In the genomic region with DNA sequence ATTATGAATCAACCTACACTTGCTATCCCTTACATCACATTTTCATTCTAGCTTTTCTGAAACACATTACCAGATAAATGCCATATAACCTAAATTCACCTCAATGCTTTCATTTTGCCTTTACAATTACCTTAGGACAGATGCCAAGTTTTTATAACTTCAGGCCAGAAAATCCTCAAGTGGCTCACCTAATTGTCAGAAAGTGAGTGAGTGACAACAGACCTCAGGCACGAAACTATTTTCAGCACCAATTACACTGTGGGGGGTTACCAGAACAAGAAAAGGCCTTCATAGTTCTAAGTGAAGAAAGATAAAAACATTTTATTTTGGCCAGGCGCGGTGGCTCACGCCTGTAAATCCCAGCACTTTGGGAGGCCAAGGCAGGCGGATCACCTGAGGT, we compare ENCODE assay signal across 16 cellular contexts. TPM values are rescaled to one million over a fixed set of nuclear protein-coding genes. Genes with fewer than 3 reads are reported as not detected.
DNase-seq lines count a peak whose midpoint lies in the region; ATAC-seq and TF ChIP-seq lines count a peak whose summit lies in the region.
"Had no signal": no experiment of that assay in that cellular context is flagged by ENCODE, and none has a peak within 500 bp of the region (broad histone marks: within the 10 kb centered on the region; RNA-seq: fewer than 3 reads in every experiment).

No MANE protein-coding gene starts in this region.

- no peaks in the 10 kb centered on the region for H3K36me3 ChIP-seq in ascending aorta
- H3K36me3 ChIP-seq: BE2C had no signal

- no peaks in the 10 kb centered on the region for H3K9me3 Mint-ChIP-seq in WTC11

- H3K4me1 Mint-ChIP-seq in WTC11, result peaks cover 15% of the 10 kb centered on the region
- H3K4me1 Mint-ChIP-seq: CD4-positive, alpha-beta memory T cell had no signal

- intact Hi-C loops in ascending aorta (cut with DNase I), result no loop called here

- no peaks in the 10 kb centered on the region for H3K27me3 ChIP-seq in ascending aorta
- H3K27me3 ChIP-seq: BE2C had no signal

- H3K4me1 ChIP-seq in ascending aorta, result no peaks in the 10 kb centered on the region
- H3K4me1 ChIP-seq: A549, BE2C had no signal

- H3K27ac ChIP-seq in ascending aorta, result no peak overlapping the region
- H3K27ac ChIP-seq: A549, C4-2B had no signal

- H3K4me3 ChIP-seq in ascending aorta, result no peak overlapping the region
- H3K4me3 ChIP-seq: A549 had no signal

- CTCF ChIA-PET in WTC11 (lab: Charles Lee), result no interaction called here

- TF ChIP-seq CTCF in WTC11 (IDR thresholded peaks at IDR 0.05), result no peak
- TF ChIP-seq CTCF in ascending aorta (IDR thresholded peaks at IDR 0.05), result no peak

- H3K27ac Mint-ChIP-seq in WTC11, result peak overlapping the region; percentile 53; the same call in 1 of the 2 replicates
- H3K27ac Mint-ChIP-seq: CD4-positive, alpha-beta memory T cell had no signal

- H3K9me3 ChIP-seq in ascending aorta, result no peaks in the 10 kb centered on the region
- H3K9me3 ChIP-seq: A549, BE2C had no signal

- ATAC-seq in WTC11 (no peak), GM18511 (IDR thresholded peaks at IDR 0.05; ENCODE audit: unreplicated experiment) (no peak)
- ATAC-seq: A549, HCT116 had no signal

- POLR2A ChIA-PET in WTC11 (lab: Charles Lee), result no interaction called here

- no peaks in the 10 kb centered on the region for H3K27me3 Mint-ChIP-seq in WTC11 (ENCODE audit: low read depth)
- H3K27me3 Mint-ChIP-seq: CD4-positive, alpha-beta memory T cell had no signal

- peaks cover 3% of the 10 kb centered on the region; the same call in 1 of the 2 replicates for H3K36me3 Mint-ChIP-seq in WTC11

- H3K4me3 Mint-ChIP-seq in WTC11, result no peak overlapping the region
- H3K4me3 Mint-ChIP-seq: CD4-positive, alpha-beta memory T cell had no signal

- DNase-seq in COR-L47 (lab: John Stamatoyannopoulos, UW) (peak; percentile 45), ELF-1 (ENCODE audit: low read depth, low spot score) (peak; percentile 19), NCI-H2227 (lab: John Stamatoyannopoulos, UW; ENCODE audit: unreplicated experiment) (peak; percentile 9), WTC11 (ENCODE audit: low spot score) (no peak), ascending aorta (ENCODE audit: low spot score in 2 of 2) (no peak)
- DNase-seq: BE2C; CD4-positive, alpha-beta memory T cell; DMS153; DMS79 treated with DMSO at 0.1 percent for 48 hours; EL; GDM1; IMR-90 had no signal

TF ChIP-seq in WTC11, 78 proteins besides CTCF, POLR2A, EP300 and RAD21 (continues in another document):
- TF ChIP-seq ZNF423 (CRISPR knock-in tag; IDR thresholded peaks at IDR 0.05) (no peak), FOXJ3 (CRISPR knock-in tag; IDR thresholded peaks at IDR 0.05; ENCODE audit: borderline replicate concordance) (no peak), NFYB (CRISPR knock-in tag; conservative IDR thresholded peaks at IDR 0.05; ENCODE audit: low read depth) (no peak), EMX1 (CRISPR knock-in tag; IDR thresholded peaks at IDR 0.05) (no peak), ATF1 (CRISPR knock-in tag; IDR thresholded peaks at IDR 0.05) (no peak), ELF4 (CRISPR knock-in tag; IDR thresholded peaks at IDR 0.05; ENCODE audit: low read depth) (no peak), FOXK1 (CRISPR knock-in tag; IDR thresholded peaks at IDR 0.05) (no peak)
- TF ChIP-seq, protein P1, sequence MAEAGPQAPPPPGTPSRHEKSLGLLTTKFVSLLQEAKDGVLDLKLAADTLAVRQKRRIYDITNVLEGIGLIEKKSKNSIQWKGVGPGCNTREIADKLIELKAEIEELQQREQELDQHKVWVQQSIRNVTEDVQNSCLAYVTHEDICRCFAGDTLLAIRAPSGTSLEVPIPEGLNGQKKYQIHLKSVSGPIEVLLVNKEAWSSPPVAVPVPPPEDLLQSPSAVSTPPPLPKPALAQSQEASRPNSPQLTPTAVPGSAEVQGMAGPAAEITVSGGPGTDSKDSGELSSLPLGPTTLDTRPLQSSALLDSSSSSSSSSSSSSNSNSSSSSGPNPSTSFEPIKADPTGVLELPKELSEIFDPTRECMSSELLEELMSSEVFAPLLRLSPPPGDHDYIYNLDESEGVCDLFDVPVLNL (CRISPR knock-in tag; IDR thresholded peaks at IDR 0.05; ENCODE audit: borderline replicate concordance, low read depth), result no peak
- TF ChIP-seq, protein P2, sequence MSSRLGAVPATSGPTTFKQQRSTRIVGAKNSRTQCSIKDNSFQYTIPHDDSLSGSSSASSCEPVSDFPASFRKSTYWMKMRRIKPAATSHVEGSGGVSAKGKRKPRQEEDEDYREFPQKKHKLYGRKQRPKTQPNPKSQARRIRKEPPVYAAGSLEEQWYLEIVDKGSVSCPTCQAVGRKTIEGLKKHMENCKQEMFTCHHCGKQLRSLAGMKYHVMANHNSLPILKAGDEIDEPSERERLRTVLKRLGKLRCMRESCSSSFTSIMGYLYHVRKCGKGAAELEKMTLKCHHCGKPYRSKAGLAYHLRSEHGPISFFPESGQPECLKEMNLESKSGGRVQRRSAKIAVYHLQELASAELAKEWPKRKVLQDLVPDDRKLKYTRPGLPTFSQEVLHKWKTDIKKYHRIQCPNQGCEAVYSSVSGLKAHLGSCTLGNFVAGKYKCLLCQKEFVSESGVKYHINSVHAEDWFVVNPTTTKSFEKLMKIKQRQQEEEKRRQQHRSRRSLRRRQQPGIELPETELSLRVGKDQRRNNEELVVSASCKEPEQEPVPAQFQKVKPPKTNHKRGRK (CRISPR knock-in tag; IDR thresholded peaks at IDR 0.05; ENCODE audit: borderline replicate concordance), result no peak
- TF ChIP-seq, protein P3, sequence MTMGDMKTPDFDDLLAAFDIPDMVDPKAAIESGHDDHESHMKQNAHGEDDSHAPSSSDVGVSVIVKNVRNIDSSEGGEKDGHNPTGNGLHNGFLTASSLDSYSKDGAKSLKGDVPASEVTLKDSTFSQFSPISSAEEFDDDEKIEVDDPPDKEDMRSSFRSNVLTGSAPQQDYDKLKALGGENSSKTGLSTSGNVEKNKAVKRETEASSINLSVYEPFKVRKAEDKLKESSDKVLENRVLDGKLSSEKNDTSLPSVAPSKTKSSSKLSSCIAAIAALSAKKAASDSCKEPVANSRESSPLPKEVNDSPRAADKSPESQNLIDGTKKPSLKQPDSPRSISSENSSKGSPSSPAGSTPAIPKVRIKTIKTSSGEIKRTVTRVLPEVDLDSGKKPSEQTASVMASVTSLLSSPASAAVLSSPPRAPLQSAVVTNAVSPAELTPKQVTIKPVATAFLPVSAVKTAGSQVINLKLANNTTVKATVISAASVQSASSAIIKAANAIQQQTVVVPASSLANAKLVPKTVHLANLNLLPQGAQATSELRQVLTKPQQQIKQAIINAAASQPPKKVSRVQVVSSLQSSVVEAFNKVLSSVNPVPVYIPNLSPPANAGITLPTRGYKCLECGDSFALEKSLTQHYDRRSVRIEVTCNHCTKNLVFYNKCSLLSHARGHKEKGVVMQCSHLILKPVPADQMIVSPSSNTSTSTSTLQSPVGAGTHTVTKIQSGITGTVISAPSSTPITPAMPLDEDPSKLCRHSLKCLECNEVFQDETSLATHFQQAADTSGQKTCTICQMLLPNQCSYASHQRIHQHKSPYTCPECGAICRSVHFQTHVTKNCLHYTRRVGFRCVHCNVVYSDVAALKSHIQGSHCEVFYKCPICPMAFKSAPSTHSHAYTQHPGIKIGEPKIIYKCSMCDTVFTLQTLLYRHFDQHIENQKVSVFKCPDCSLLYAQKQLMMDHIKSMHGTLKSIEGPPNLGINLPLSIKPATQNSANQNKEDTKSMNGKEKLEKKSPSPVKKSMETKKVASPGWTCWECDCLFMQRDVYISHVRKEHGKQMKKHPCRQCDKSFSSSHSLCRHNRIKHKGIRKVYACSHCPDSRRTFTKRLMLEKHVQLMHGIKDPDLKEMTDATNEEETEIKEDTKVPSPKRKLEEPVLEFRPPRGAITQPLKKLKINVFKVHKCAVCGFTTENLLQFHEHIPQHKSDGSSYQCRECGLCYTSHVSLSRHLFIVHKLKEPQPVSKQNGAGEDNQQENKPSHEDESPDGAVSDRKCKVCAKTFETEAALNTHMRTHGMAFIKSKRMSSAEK (CRISPR knock-in tag; IDR thresholded peaks at IDR 0.05; ENCODE audit: borderline replicate concordance), result no peak
- TF ChIP-seq, protein P4, sequence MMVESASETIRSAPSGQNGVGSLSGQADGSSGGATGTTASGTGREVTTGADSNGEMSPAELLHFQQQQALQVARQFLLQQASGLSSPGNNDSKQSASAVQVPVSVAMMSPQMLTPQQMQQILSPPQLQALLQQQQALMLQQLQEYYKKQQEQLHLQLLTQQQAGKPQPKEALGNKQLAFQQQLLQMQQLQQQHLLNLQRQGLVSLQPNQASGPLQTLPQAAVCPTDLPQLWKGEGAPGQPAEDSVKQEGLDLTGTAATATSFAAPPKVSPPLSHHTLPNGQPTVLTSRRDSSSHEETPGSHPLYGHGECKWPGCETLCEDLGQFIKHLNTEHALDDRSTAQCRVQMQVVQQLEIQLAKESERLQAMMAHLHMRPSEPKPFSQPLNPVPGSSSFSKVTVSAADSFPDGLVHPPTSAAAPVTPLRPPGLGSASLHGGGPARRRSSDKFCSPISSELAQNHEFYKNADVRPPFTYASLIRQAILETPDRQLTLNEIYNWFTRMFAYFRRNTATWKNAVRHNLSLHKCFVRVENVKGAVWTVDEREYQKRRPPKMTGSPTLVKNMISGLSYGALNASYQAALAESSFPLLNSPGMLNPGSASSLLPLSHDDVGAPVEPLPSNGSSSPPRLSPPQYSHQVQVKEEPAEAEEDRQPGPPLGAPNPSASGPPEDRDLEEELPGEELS (CRISPR knock-in tag; IDR thresholded peaks at IDR 0.05), result no peak
- TF ChIP-seq, protein P5, sequence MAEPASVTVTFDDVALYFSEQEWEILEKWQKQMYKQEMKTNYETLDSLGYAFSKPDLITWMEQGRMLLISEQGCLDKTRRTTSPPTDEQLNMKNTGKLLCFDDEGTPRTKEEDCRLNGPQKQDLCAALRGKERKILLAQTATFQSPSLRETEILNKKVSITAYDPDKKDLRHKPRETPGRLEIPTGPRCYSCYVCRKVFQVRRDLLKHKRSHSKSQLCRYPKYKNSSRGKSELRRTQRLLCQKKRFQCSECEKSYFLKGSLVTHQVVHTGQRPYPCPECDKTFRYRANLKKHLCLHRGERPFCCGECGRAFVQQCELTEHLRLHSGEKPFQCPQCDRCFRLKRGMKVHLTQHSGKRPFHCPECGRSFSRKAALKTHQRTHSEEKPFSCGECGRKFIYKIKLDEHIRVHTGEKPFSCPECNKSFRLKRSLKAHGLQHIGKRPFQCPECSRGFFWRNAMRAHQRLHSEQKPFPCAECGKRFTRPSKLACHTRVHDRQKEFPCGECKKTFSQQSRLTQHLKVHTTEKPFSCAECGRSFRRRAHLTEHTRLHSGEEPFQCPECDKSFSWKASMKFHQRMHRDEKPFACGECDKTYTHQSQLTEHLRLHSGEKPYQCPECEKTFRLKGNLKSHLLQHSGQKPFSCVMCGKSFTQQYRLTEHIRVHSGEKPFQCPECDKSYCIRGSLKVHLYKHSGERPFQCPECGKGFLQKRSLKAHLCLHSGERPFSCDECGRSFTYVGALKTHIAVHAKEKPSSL (CRISPR knock-in tag; conservative IDR thresholded peaks at IDR 0.05), result no peak

RNA-seq across cellular contexts. Expression of a gene that starts 52.3 kb away (rescaled TPM):
- total RNA-seq in WTC11 (2021) (2.8 to 5.4 TPM (median 3.1 TPM) in 3 replicates), ascending aorta (0.11 TPM)
- total RNA-seq: CD4-positive, alpha-beta memory T cell; IMR-90 had no signal

Comparison
In these comparisons a context has a peak if more than half of its experiments do, and no peak if none do; other contexts are left out.
1. DNase-seq: peak in COR-L47 (single experiment), ELF-1 (single experiment) and NCI-H2227 (single experiment); none in WTC11 (single experiment) and ascending aorta (0 of 2).